ENCODE assay signal across 8 cellular contexts in genomic region chrX:12979011-12979629, GRCh38. TPM values are rescaled to one million over a fixed set of nuclear protein-coding genes. Genes with fewer than 3 reads are reported as not detected.
DNase-seq lines count a peak whose midpoint lies in the region; ATAC-seq and TF ChIP-seq lines count a peak whose summit lies in the region.

No MANE protein-coding gene starts in this region.

- peaks cover 39% of the 10 kb centered on the region for H3K79me2 ChIP-seq in SK-N-SH (ENCODE audit: insufficient read depth)

- H3K27me3 ChIP-seq in SK-N-SH (ENCODE audit: insufficient read depth) (no peaks in the 10 kb centered on the region), gastroesophageal sphincter (no peaks in the 10 kb centered on the region)

- H3K4me1 ChIP-seq in SK-N-SH (ENCODE audit: control insufficient read depth in 1 of 2, insufficient read depth in 2 of 2, low read depth in 1 of 2, low read length in 1 of 2) = peaks cover 0 to 3% of the 10 kb centered on the region in 2 experiments; a peak in 1 of 4 replicates
- H3K4me1 ChIP-seq in gastroesophageal sphincter = peaks cover 0 to 16% (median 0%) of the 10 kb centered on the region in 3 donors

- peaks cover 34% of the 10 kb centered on the region for H3K4me1 Mint-ChIP-seq in T-helper 1 cell treated with Interleukin-12 subunit alpha and Interleukin-12 subunit beta and Interleukin-4 antibody, amounts not matched to agents 30 μg/mL and 1 μg/mL, for 36 hours (ENCODE audit: low read depth)

- no peak for DNase-seq in T-helper 1 cell
- no peak for DNase-seq in SK-N-SH
- peak; percentile 46 for DNase-seq in stromal cell of bone marrow (ENCODE audit: low read depth)
- no peak for DNase-seq in putamen (ENCODE audit: low spot score)
- DNase-seq in NCI-H128 (lab: John Stamatoyannopoulos, UW; ENCODE audit: unreplicated experiment) = no peak
- DNase-seq in NCI-H774 (lab: John Stamatoyannopoulos, UW) = no peak

- H3K9me3 ChIP-seq in SK-N-SH (no peaks in the 10 kb centered on the region), gastroesophageal sphincter (no peaks in the 10 kb centered on the region)

- peak overlapping the region; percentile 98 for H3K4me3 Mint-ChIP-seq in T-helper 1 cell treated with Interleukin-12 subunit alpha and Interleukin-12 subunit beta and Interleukin-4 antibody, amounts not matched to agents 30 μg/mL and 1 μg/mL, for 36 hours

- CTCF ChIA-PET in SK-N-SH (lab: Yijun Ruan, JAX) = interaction anchor here (2.0 kb wide), 1 partner anchor 33 kb away, joined by 13 read pairs; no protein-coding TSS in a partner anchor

- peak overlapping the region; percentile 86 for H3K4me2 ChIP-seq in SK-N-SH

- TF ChIP-seq POLR2A in gastroesophageal sphincter (IDR thresholded peaks at IDR 0.05) = no peak

- H3K36me3 Mint-ChIP-seq in T-helper 1 cell treated with Interleukin-12 subunit alpha and Interleukin-12 subunit beta and Interleukin-4 antibody, amounts not matched to agents 30 μg/mL and 1 μg/mL, for 36 hours (ENCODE audit: low read depth) = peaks cover 39% of the 10 kb centered on the region

- no peak for ATAC-seq in gastroesophageal sphincter

- H3F3A ChIP-seq in SK-N-SH (replicated peaks; ENCODE audit: insufficient read depth) = peaks cover 51% of the 10 kb centered on the region

- no peak for TF ChIP-seq EP300 in SK-N-SH (IDR thresholded peaks at IDR 0.05; ENCODE audit: borderline replicate concordance in 1 of 2, low read depth in 1 of 2, low read length in 1 of 2)
- TF ChIP-seq EP300 in gastroesophageal sphincter (IDR thresholded peaks at IDR 0.05) = no peak

- TF ChIP-seq RAD21 in SK-N-SH (IDR thresholded peaks at IDR 0.05; ENCODE audit: low read length) = no peak

- H4K20me1 ChIP-seq in SK-N-SH (ENCODE audit: insufficient read depth) = peaks cover 20% of the 10 kb centered on the region; the same call in 1 of the 2 replicates

- no peaks in the 10 kb centered on the region for H3K9me2 ChIP-seq in SK-N-SH

- H2AFZ ChIP-seq in SK-N-SH (ENCODE audit: low read depth) = no peak overlapping the region

- no peaks in the 10 kb centered on the region for H3K9me3 Mint-ChIP-seq in T-helper 1 cell treated with Interleukin-12 subunit alpha and Interleukin-12 subunit beta and Interleukin-4 antibody, amounts not matched to agents 30 μg/mL and 1 μg/mL, for 36 hours

- 27% methylated on average over 6 of the region's 6 CpGs for WGBS in SK-N-SH (ENCODE audit: low lambda C conversion rate)
- WGBS in gastroesophageal sphincter (ENCODE audit: low coverage in 1 of 2), 2 donors = 23 to 50% methylated on average over 6 of the region's 6 CpGs

- POLR2A ChIA-PET in SK-N-SH (lab: Yijun Ruan, JAX) = interaction anchor here (0.6 kb wide), 1 partner anchor 33 kb away, joined by 3 read pairs; no protein-coding TSS in a partner anchor

- TF ChIP-seq CTCF in SK-N-SH (IDR thresholded peaks at IDR 0.05) (no peak), gastroesophageal sphincter (IDR thresholded peaks at IDR 0.05) (no peak)

- peak overlapping the region; percentile 91 for H3K27ac Mint-ChIP-seq in T-helper 1 cell treated with Interleukin-12 subunit alpha and Interleukin-12 subunit beta and Interleukin-4 antibody, amounts not matched to agents 30 μg/mL and 1 μg/mL, for 36 hours

- no peaks in the 10 kb centered on the region for H3K27me3 Mint-ChIP-seq in T-helper 1 cell treated with Interleukin-12 subunit alpha and Interleukin-12 subunit beta and Interleukin-4 antibody, amounts not matched to agents 30 μg/mL and 1 μg/mL, for 36 hours (ENCODE audit: low read depth)

- H3K36me3 ChIP-seq in SK-N-SH (replicated peaks in 1 of 2; ENCODE audit: control insufficient read depth in 1 of 2, insufficient read depth in 2 of 2, low read length in 1 of 2) (peaks cover 6 to 25% of the 10 kb centered on the region in 2 experiments), gastroesophageal sphincter (no peaks in the 10 kb centered on the region)

- peak overlapping the region; percentile 100; the same call in 1 of the 2 replicates for H3K9ac ChIP-seq in SK-N-SH

- H3K4me3 ChIP-seq in SK-N-SH (ENCODE audit: low read depth in 2 of 2, low read length in 1 of 2) (no peak overlapping the region), gastroesophageal sphincter (peak overlapping the region in 1 of 2 donors; percentile 69)

- H3K27ac ChIP-seq in SK-N-SH (ENCODE audit: low read depth in 2 of 2, low read length in 1 of 2) (peak overlapping the region; percentile 90 to 98), gastroesophageal sphincter (peak overlapping the region; percentile 8 to 93 (median 74))

TF ChIP-seq in SK-N-SH, 30 proteins besides CTCF, POLR2A, EP300 and RAD21:
- TF ChIP-seq FOXJ3 (CRISPR knock-in tag; IDR thresholded peaks at IDR 0.05) (no peak), TAF1 (IDR thresholded peaks at IDR 0.05; ENCODE audit: borderline replicate concordance, low read depth, low read length) (no peak), SIN3A (IDR thresholded peaks at IDR 0.05; ENCODE audit: borderline replicate concordance, low read depth, low read length) (peak; percentile 44; the same call in 1 of the 2 replicates), EZH2phosphoT487 (IDR thresholded peaks at IDR 0.05; ENCODE audit: borderline replicate concordance, low read depth) (no peak), USF2 (IDR thresholded peaks at IDR 0.05; ENCODE audit: borderline replicate concordance, low read depth, low read length) (no peak), RCOR1 (IDR thresholded peaks at IDR 0.05; ENCODE audit: low read length) (no peak), GATA2 (CRISPR knock-in tag; IDR thresholded peaks at IDR 0.05) (no peak), SMC3 (IDR thresholded peaks at IDR 0.05; ENCODE audit: low read depth, low read length) (no peak; the same call in 1 of the 2 replicates), NRF1 (IDR thresholded peaks at IDR 0.05; ENCODE audit: low read depth, low read length) (no peak), RXRA (IDR thresholded peaks at IDR 0.05; ENCODE audit: borderline replicate concordance, low read depth) (peak; percentile 25; the same call in 1 of the 2 replicates), CHD2 (IDR thresholded peaks at IDR 0.05; ENCODE audit: low read length, partially characterized antibody) (no peak), MXI1 (IDR thresholded peaks at IDR 0.05; ENCODE audit: low read depth, low read length) (no peak), TEAD4 (IDR thresholded peaks at IDR 0.05; ENCODE audit: borderline replicate concordance, insufficient read depth) (no peak), POLR2AphosphoS5 (IDR thresholded peaks at IDR 0.05; ENCODE audit: low read depth, low read length) (peak; percentile 16; the same call in 1 of the 2 replicates), IRF3 (IDR thresholded peaks at IDR 0.05; ENCODE audit: low read depth, low read length) (no peak), FOXM1 (IDR thresholded peaks at IDR 0.05; ENCODE audit: low read depth) (no peak), ELF1 (IDR thresholded peaks at IDR 0.05) (0 out of 2 replicates have a peak, but pooled peaks have one; percentile 4)
- TF ChIP-seq, protein P1, sequence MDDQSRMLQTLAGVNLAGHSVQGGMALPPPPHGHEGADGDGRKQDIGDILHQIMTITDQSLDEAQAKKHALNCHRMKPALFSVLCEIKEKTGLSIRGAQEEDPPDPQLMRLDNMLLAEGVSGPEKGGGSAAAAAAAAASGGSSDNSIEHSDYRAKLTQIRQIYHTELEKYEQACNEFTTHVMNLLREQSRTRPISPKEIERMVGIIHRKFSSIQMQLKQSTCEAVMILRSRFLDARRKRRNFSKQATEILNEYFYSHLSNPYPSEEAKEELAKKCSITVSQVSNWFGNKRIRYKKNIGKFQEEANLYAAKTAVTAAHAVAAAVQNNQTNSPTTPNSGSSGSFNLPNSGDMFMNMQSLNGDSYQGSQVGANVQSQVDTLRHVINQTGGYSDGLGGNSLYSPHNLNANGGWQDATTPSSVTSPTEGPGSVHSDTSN (IDR thresholded peaks at IDR 0.05) = no peak

RNA-seq across cellular contexts. Expression of gene TMSB4X, which starts 4.2 kb away (rescaled TPM):
- 4,830 and 10,669 TPM in 2 replicates for polyA plus RNA-seq in SK-N-SH (2012; rRNA removed)
- 11,345 and 16,426 TPM in 2 replicates for polyA plus RNA-seq in SK-N-SH (2012; cell fraction: cytosol; rRNA removed)
- 2,546 and 2,555 TPM in 2 replicates for polyA plus RNA-seq in SK-N-SH (2012; cell fraction: nucleus; rRNA removed)
- 1,000 to 10,000 TPM; 2,260 to 4,561 (median 3,693) TPM for total RNA-seq in gastroesophageal sphincter
